ENCODE assay signal across 8 cellular contexts in genomic region chr6:110875548-110876169, GRCh38. TPM values are rescaled to one million over a fixed set of nuclear protein-coding genes. Genes with fewer than 3 reads are reported as not detected.
DNase-seq lines count a peak whose midpoint lies in the region; ATAC-seq and TF ChIP-seq lines count a peak whose summit lies in the region.

No MANE protein-coding gene starts in this region.

- H4K8ac ChIP-seq in mesendoderm (ENCODE audit: low read depth, low read length): no peak overlapping the region

- POLR2A ChIA-PET in activated CD8-positive, alpha-beta T cell treated with anti-CD3 and anti-CD28 coated beads, Interleukin-2, amount 10 ng/mL, durations not matched to agents 7 days and 5 days (lab: Charles Lee): interaction anchor here (0.8 to 8.1 kb wide), 17 partner anchors 10 to 107 kb away, joined by 4 to 441 read pairs (median 9); partner anchors contain the start of genes CDK19, GTF3C6 and RPF2

- H3K4me1 Mint-ChIP-seq in CD14-positive monocyte: peaks cover 38% of the 10 kb centered on the region
- peaks cover 39% of the 10 kb centered on the region for H3K4me1 Mint-ChIP-seq in activated CD8-positive, alpha-beta T cell treated with anti-CD3 and anti-CD28 coated beads, Interleukin-2, amount 10 ng/mL, durations not matched to agents 7 days and 5 days (ENCODE audit: low read depth)

- H3K9me3 Mint-ChIP-seq in CD14-positive monocyte: peaks cover 0 to 2% (median 0%) of the 10 kb centered on the region in 7 donors
- no peaks in the 10 kb centered on the region for H3K9me3 Mint-ChIP-seq in activated CD8-positive, alpha-beta T cell treated with anti-CD3 and anti-CD28 coated beads, Interleukin-2, amount 10 ng/mL, durations not matched to agents 7 days and 5 days (ENCODE audit: insufficient read depth)

- no peaks in the 10 kb centered on the region for H3K79me1 ChIP-seq in mesendoderm (ENCODE audit: low read length)

- intact Hi-C loops in CD14-positive monocyte (cut with micrococcal nuclease): loop anchor here (2.0 to 10.0 kb wide), 7 partner anchors 52 to 609 kb away; partner anchors contain the start of genes CDK19 (in 2 of the 2) and REV3L (in 1 of the 2)

- no peak overlapping the region for H4K5ac ChIP-seq in mesendoderm (ENCODE audit: low read length)

- peaks cover 64% of the 10 kb centered on the region for H3K79me2 ChIP-seq in mesendoderm (ENCODE audit: control insufficient read depth, insufficient read depth, low read length)

- no peak for TF ChIP-seq CTCF in CD14-positive monocyte (IDR thresholded peaks at IDR 0.05)

- no peaks in the 10 kb centered on the region for H3K27me3 Mint-ChIP-seq in CD14-positive monocyte (ENCODE audit: low read depth in 3 of 3)
- no peaks in the 10 kb centered on the region for H3K27me3 Mint-ChIP-seq in activated CD8-positive, alpha-beta T cell treated with anti-CD3 and anti-CD28 coated beads, Interleukin-2, amount 10 ng/mL, durations not matched to agents 7 days and 5 days (ENCODE audit: low read depth)

- H3K27me3 ChIP-seq in ectodermal cell (ENCODE audit: control insufficient read depth, insufficient read depth, low read length, poor library complexity, severe bottlenecking) (no peaks in the 10 kb centered on the region), mesendoderm (ENCODE audit: insufficient read depth, low read length, poor library complexity) (no peaks in the 10 kb centered on the region)

- H3K9ac ChIP-seq in mesendoderm (ENCODE audit: low read length): peak overlapping the region; percentile 95

- no peaks in the 10 kb centered on the region for H3K9me3 ChIP-seq in ectodermal cell (ENCODE audit: control insufficient read depth, low read length)

- no peak overlapping the region for H2BK120ac ChIP-seq in mesendoderm (ENCODE audit: low read depth, low read length)

- H3K36me3 Mint-ChIP-seq in CD14-positive monocyte: peaks cover 0 to 3% of the 10 kb centered on the region in 2 donors
- peaks cover 20% of the 10 kb centered on the region for H3K36me3 Mint-ChIP-seq in activated CD8-positive, alpha-beta T cell treated with anti-CD3 and anti-CD28 coated beads, Interleukin-2, amount 10 ng/mL, durations not matched to agents 7 days and 5 days (ENCODE audit: low read depth)

- H2BK5ac ChIP-seq in mesendoderm (ENCODE audit: low read length): no peak overlapping the region

- H2BK15ac ChIP-seq in mesendoderm (replicated peaks; ENCODE audit: low read depth): no peak overlapping the region

- peak overlapping the region; percentile 83 for H3K27ac ChIP-seq in ectodermal cell (ENCODE audit: insufficient read depth, low read depth, low read length, poor library complexity, severe bottlenecking)
- H3K27ac ChIP-seq in mesendoderm (ENCODE audit: low read depth, low read length): peak overlapping the region; percentile 13

- H3K23ac ChIP-seq in mesendoderm (ENCODE audit: low read length): no peak overlapping the region

- H3K4me1 ChIP-seq in ectodermal cell (ENCODE audit: control insufficient read depth, insufficient read depth, low read length) (peaks cover 18% of the 10 kb centered on the region), mesendoderm (ENCODE audit: control insufficient read depth, low read depth, low read length) (peaks cover 2% of the 10 kb centered on the region)

- ATAC-seq in GM21786 (IDR thresholded peaks at IDR 0.05; ENCODE audit: unreplicated experiment) (peak; percentile 12), GM18868 (IDR thresholded peaks at IDR 0.05; ENCODE audit: unreplicated experiment) (no peak)
- ATAC-seq in activated CD8-positive, alpha-beta T cell treated with anti-CD3 and anti-CD28 coated beads, Interleukin-2, amount 10 ng/mL, durations not matched to agents 7 days and 5 days: peak; percentile 27

- peak overlapping the region; percentile 94 for H3K56ac ChIP-seq in mesendoderm (ENCODE audit: low read length)

- H3K4me2 ChIP-seq in mesendoderm (ENCODE audit: low read length): peak overlapping the region; percentile 26

- peak overlapping the region; percentile 95 to 97 (median 97) for H3K27ac Mint-ChIP-seq in CD14-positive monocyte
- H3K27ac Mint-ChIP-seq in activated CD8-positive, alpha-beta T cell treated with anti-CD3 and anti-CD28 coated beads, Interleukin-2, amount 10 ng/mL, durations not matched to agents 7 days and 5 days: peak overlapping the region; percentile 88

- H2AK5ac ChIP-seq in mesendoderm (ENCODE audit: low read length): no peak overlapping the region

- WGBS in ectodermal cell, 2 experiments: 0% methylated on average over 61 of the region's 61 CpGs
- no CpG with 5 or more reads among the region's 61 CpGs for WGBS in mesendoderm (ENCODE audit: extremely low coverage, insufficient coverage, low lambda C conversion rate)

- H3K4ac ChIP-seq in mesendoderm (ENCODE audit: low read depth, low read length): peak overlapping the region; percentile 73

- CTCF ChIA-PET in activated CD8-positive, alpha-beta T cell treated with anti-CD3 and anti-CD28 coated beads, Interleukin-2, amount 10 ng/mL, durations not matched to agents 7 days and 5 days (lab: Charles Lee): interaction anchor here (1.0 to 5.3 kb wide), 8 partner anchors 12 to 197 kb away, joined by 3 to 90 read pairs (median 20); partner anchors contain the start of gene CDK19

- DNase-seq in CD14-positive monocyte (ENCODE audit: low spot score) (peak; percentile 49), NCI-H1105 (lab: John Stamatoyannopoulos, UW) (peak; percentile 69), mesendoderm (peak; percentile 65)
- peak; percentile 69 for DNase-seq in activated CD8-positive, alpha-beta T cell treated with anti-CD3 and anti-CD28 coated beads, Interleukin-2, amount 10 ng/mL, durations not matched to agents 7 days and 5 days
- peak; percentile 58 for DNase-seq in stimulated activated CD8-positive, alpha-beta memory T cell treated with anti-CD3 and anti-CD28 coated beads, Interleukin-12 subunit alpha, Interleukin-12 subunit beta, amount 100 ng/mL, for 4 hours (ENCODE audit: low read depth)

- peak overlapping the region; percentile 57 for H3K18ac ChIP-seq in mesendoderm (ENCODE audit: low read length)

- H3K4me3 ChIP-seq in ectodermal cell (ENCODE audit: insufficient read depth, low read depth, low read length): peak overlapping the region; percentile 99
- peak overlapping the region; percentile 56 for H3K4me3 ChIP-seq in mesendoderm (ENCODE audit: low read length)

- H3K36me3 ChIP-seq in ectodermal cell (ENCODE audit: control insufficient read depth, insufficient read depth, low read length): no peaks in the 10 kb centered on the region
- H3K36me3 ChIP-seq in mesendoderm (ENCODE audit: control insufficient read depth, insufficient read depth, low read length): no peaks in the 10 kb centered on the region

- H3K4me3 Mint-ChIP-seq in CD14-positive monocyte: peak overlapping the region; percentile 92 to 96
- peak overlapping the region; percentile 95 for H3K4me3 Mint-ChIP-seq in activated CD8-positive, alpha-beta T cell treated with anti-CD3 and anti-CD28 coated beads, Interleukin-2, amount 10 ng/mL, durations not matched to agents 7 days and 5 days

RNA-seq across cellular contexts. Expression of gene AMD1, which starts 1.1 kb away (rescaled TPM):
- polyA plus RNA-seq in CD14-positive monocyte: 10 to 100 TPM; 35.0 to 45.3 TPM
- 10 to 100 TPM; 75.5 to 77.7 TPM for total RNA-seq in activated CD8-positive, alpha-beta T cell treated with anti-CD3 and anti-CD28 coated beads, Interleukin-2, amount 10 ng/mL, durations not matched to agents 7 days and 5 days
- 84.1 TPM for polyA plus RNA-seq in ectodermal cell (2013, experiment 1 of 4)
- 82.8 TPM for polyA plus RNA-seq in ectodermal cell (2013, experiment 2 of 4)
- polyA plus RNA-seq in ectodermal cell (2013, experiment 3 of 4): 63.2 TPM
- polyA plus RNA-seq in ectodermal cell (2013, experiment 4 of 4): 67.5 TPM
- 228 TPM for polyA plus RNA-seq in mesendoderm (2013, experiment 1 of 2)
- 227 TPM for polyA plus RNA-seq in mesendoderm (2013, experiment 2 of 2)
